Comparison of ENCODE assay signal across 1 cellular context in the genomic region with DNA sequence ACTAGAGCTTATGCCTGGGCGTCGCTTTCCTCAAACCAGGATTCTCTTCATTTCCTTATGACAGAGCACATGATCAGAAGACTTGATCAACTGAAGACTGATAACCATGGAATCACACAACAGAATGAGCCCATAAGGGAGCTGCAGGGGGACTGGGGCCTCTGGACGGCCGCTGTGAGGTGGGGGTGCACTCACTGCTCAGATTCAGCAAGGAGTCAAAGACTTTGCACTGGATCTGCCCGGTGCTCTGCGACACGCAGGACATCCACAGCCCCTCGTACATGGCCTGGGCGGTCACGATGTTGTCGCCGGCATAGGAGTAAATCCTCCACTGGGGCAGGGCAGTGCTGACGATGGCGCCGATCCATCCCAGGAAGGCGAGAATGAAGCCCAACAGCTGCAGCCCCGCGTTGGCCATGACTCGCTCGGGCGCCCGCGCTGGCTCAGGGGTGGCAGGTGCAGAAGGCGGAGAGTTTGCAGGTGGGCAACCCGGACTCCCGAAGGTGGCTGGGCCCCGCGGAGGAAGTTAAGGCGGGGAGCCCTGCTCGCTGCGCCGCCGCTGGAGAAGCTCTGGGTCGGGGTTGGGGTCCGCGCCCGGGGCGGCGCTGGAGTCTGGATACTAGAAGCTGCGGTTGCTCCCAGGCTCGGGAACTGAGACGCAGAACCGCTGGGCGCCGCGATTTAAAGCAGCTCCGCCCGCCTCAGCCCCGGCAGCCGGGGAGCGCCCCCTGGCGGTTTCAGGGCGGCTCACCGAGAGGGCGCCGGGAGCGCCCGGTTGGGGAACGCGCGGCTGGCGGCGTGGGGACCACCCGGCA.
TF ChIP-seq lines count a peak whose summit lies in the region.

A gene with protein sequence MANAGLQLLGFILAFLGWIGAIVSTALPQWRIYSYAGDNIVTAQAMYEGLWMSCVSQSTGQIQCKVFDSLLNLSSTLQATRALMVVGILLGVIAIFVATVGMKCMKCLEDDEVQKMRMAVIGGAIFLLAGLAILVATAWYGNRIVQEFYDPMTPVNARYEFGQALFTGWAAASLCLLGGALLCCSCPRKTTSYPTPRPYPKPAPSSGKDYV (minus strand): TSS at position 658 of the 815 bp plus-strand sequence. CDS start 240 bp downstream, at position 418.

TF ChIP-seq in HepG2, 621 proteins besides CTCF, POLR2A, EP300 and RAD21 (continued from another document and continues in another):
- TF ChIP-seq, protein P1, sequence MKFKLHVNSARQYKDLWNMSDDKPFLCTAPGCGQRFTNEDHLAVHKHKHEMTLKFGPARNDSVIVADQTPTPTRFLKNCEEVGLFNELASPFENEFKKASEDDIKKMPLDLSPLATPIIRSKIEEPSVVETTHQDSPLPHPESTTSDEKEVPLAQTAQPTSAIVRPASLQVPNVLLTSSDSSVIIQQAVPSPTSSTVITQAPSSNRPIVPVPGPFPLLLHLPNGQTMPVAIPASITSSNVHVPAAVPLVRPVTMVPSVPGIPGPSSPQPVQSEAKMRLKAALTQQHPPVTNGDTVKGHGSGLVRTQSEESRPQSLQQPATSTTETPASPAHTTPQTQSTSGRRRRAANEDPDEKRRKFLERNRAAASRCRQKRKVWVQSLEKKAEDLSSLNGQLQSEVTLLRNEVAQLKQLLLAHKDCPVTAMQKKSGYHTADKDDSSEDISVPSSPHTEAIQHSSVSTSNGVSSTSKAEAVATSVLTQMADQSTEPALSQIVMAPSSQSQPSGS (CRISPR knock-in tag; IDR thresholded peaks at IDR 0.05): peak; percentile 8; the same call in 1 of the 2 replicates
- TF ChIP-seq NFRKB (IDR thresholded peaks at IDR 0.05) (no peak), ZNF121 (CRISPR knock-in tag; IDR thresholded peaks at IDR 0.05) (peak; percentile 75), POLR2AphosphoS5 (IDR thresholded peaks at IDR 0.05; ENCODE audit: low read depth, low read length) (peak; percentile 78), ARID2 (CRISPR knock-in tag; IDR thresholded peaks at IDR 0.05; ENCODE audit: borderline replicate concordance) (peak; percentile 92), PITX1 (CRISPR knock-in tag; IDR thresholded peaks at IDR 0.05) (peak; percentile 75), MTA1 (CRISPR knock-in tag; IDR thresholded peaks at IDR 0.05; ENCODE audit: borderline replicate concordance) (peak; percentile 89; the same call in 1 of the 2 replicates), ZNF138 (CRISPR knock-in tag; IDR thresholded peaks at IDR 0.05; ENCODE audit: low read depth) (no peak), ZNF780A (CRISPR knock-in tag; IDR thresholded peaks at IDR 0.05) (peak; percentile 78; the same call in 1 of the 2 replicates), LCORL (IDR thresholded peaks at IDR 0.05) (no peak), LCORL (CRISPR knock-in tag; IDR thresholded peaks at IDR 0.05) (peak; percentile 88), ZFP82 (CRISPR knock-in tag; IDR thresholded peaks at IDR 0.05; ENCODE audit: borderline replicate concordance) (no peak), FOSL2 (CRISPR knock-in tag; IDR thresholded peaks at IDR 0.05) (peak; percentile 49; the same call in 1 of the 2 replicates), RFXANK (CRISPR knock-in tag; IDR thresholded peaks at IDR 0.05) (0 out of 2 replicates have a peak, but pooled peaks have one; percentile 21), NR2F6 (IDR thresholded peaks at IDR 0.05) (no peak), NR2F6 (CRISPR knock-in tag; IDR thresholded peaks at IDR 0.05) (peak; percentile 18; the same call in 1 of the 2 replicates), HNRNPL (IDR thresholded peaks at IDR 0.05; ENCODE audit: low read depth, low read length) (peak; percentile 64; the same call in 1 of the 2 replicates), ELF4 (CRISPR knock-in tag; IDR thresholded peaks at IDR 0.05; ENCODE audit: borderline replicate concordance) (no peak), ZNF569 (CRISPR knock-in tag; IDR thresholded peaks at IDR 0.05; ENCODE audit: borderline replicate concordance) (peak; percentile 34; the same call in 1 of the 2 replicates), ADNP (CRISPR knock-in tag; IDR thresholded peaks at IDR 0.05) (peak; percentile 29; the same call in 1 of the 2 replicates), ZNF12 (CRISPR knock-in tag; IDR thresholded peaks at IDR 0.05) (0 out of 2 replicates have a peak, but pooled peaks have one; percentile 25), YEATS4 (CRISPR knock-in tag; IDR thresholded peaks at IDR 0.05; ENCODE audit: borderline replicate concordance) (peak; percentile 39; the same call in 1 of the 2 replicates), ZNF501 (CRISPR knock-in tag; IDR thresholded peaks at IDR 0.05) (peak; percentile 90), CC2D1A (CRISPR knock-in tag; IDR thresholded peaks at IDR 0.05) (no peak), HOXD1 (CRISPR knock-in tag; IDR thresholded peaks at IDR 0.05) (0 out of 2 replicates have a peak, but pooled peaks have one; percentile 44), NR2C2 (CRISPR knock-in tag; IDR thresholded peaks at IDR 0.05; ENCODE audit: borderline replicate concordance) (peak; percentile 46; the same call in 1 of the 2 replicates), ZNF441 (CRISPR knock-in tag; IDR thresholded peaks at IDR 0.05; ENCODE audit: borderline replicate concordance) (peak; percentile 42; the same call in 1 of the 2 replicates)
- TF ChIP-seq, protein P2, sequence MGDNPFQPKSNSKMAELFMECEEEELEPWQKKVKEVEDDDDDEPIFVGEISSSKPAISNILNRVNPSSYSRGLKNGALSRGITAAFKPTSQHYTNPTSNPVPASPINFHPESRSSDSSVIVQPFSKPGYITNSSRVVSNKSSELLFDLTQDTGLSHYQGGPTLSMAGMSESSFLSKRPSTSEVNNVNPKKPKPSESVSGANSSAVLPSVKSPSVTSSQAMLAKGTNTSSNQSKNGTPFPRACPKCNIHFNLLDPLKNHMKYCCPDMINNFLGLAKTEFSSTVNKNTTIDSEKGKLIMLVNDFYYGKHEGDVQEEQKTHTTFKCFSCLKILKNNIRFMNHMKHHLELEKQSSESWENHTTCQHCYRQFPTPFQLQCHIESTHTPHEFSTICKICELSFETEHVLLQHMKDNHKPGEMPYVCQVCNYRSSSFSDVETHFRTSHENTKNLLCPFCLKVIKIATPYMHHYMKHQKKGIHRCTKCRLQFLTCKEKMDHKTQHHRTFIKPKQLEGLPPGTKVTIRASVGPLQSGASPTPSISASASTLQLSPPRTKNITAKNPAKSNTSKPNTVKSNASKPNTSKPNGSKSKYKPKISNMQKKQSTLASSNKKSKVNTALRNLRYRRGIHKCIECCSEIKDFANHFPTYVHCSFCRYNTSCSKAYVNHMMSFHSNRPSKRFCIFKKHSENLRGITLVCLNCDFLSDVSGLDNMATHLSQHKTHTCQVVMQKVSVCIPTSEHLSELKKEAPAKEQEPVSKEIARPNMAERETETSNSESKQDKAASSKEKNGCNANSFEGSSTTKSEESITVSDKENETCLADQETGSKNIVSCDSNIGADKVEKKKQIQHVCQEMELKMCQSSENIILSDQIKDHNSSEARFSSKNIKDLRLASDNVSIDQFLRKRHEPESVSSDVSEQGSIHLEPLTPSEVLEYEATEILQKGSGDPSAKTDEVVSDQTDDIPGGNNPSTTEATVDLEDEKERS (CRISPR knock-in tag; IDR thresholded peaks at IDR 0.05): peak; percentile 70; the same call in 1 of the 2 replicates
- TF ChIP-seq, protein P3, sequence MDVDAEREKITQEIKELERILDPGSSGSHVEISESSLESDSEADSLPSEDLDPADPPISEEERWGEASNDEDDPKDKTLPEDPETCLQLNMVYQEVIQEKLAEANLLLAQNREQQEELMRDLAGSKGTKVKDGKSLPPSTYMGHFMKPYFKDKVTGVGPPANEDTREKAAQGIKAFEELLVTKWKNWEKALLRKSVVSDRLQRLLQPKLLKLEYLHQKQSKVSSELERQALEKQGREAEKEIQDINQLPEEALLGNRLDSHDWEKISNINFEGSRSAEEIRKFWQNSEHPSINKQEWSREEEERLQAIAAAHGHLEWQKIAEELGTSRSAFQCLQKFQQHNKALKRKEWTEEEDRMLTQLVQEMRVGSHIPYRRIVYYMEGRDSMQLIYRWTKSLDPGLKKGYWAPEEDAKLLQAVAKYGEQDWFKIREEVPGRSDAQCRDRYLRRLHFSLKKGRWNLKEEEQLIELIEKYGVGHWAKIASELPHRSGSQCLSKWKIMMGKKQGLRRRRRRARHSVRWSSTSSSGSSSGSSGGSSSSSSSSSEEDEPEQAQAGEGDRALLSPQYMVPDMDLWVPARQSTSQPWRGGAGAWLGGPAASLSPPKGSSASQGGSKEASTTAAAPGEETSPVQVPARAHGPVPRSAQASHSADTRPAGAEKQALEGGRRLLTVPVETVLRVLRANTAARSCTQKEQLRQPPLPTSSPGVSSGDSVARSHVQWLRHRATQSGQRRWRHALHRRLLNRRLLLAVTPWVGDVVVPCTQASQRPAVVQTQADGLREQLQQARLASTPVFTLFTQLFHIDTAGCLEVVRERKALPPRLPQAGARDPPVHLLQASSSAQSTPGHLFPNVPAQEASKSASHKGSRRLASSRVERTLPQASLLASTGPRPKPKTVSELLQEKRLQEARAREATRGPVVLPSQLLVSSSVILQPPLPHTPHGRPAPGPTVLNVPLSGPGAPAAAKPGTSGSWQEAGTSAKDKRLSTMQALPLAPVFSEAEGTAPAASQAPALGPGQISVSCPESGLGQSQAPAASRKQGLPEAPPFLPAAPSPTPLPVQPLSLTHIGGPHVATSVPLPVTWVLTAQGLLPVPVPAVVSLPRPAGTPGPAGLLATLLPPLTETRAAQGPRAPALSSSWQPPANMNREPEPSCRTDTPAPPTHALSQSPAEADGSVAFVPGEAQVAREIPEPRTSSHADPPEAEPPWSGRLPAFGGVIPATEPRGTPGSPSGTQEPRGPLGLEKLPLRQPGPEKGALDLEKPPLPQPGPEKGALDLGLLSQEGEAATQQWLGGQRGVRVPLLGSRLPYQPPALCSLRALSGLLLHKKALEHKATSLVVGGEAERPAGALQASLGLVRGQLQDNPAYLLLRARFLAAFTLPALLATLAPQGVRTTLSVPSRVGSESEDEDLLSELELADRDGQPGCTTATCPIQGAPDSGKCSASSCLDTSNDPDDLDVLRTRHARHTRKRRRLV (CRISPR knock-in tag; IDR thresholded peaks at IDR 0.05): 0 out of 2 replicates have a peak, but pooled peaks have one; percentile 54
- TF ChIP-seq, protein P4, sequence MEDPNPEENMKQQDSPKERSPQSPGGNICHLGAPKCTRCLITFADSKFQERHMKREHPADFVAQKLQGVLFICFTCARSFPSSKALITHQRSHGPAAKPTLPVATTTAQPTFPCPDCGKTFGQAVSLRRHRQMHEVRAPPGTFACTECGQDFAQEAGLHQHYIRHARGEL (CRISPR knock-in tag; IDR thresholded peaks at IDR 0.05): no peak
- TF ChIP-seq, protein P5, sequence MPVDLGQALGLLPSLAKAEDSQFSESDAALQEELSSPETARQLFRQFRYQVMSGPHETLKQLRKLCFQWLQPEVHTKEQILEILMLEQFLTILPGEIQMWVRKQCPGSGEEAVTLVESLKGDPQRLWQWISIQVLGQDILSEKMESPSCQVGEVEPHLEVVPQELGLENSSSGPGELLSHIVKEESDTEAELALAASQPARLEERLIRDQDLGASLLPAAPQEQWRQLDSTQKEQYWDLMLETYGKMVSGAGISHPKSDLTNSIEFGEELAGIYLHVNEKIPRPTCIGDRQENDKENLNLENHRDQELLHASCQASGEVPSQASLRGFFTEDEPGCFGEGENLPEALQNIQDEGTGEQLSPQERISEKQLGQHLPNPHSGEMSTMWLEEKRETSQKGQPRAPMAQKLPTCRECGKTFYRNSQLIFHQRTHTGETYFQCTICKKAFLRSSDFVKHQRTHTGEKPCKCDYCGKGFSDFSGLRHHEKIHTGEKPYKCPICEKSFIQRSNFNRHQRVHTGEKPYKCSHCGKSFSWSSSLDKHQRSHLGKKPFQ (CRISPR knock-in tag; IDR thresholded peaks at IDR 0.05; ENCODE audit: insufficient replicate concordance): peak; percentile 56
- TF ChIP-seq, protein P6, sequence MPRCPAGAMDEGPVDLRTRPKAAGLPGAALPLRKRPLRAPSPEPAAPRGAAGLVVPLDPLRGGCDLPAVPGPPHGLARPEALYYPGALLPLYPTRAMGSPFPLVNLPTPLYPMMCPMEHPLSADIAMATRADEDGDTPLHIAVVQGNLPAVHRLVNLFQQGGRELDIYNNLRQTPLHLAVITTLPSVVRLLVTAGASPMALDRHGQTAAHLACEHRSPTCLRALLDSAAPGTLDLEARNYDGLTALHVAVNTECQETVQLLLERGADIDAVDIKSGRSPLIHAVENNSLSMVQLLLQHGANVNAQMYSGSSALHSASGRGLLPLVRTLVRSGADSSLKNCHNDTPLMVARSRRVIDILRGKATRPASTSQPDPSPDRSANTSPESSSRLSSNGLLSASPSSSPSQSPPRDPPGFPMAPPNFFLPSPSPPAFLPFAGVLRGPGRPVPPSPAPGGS (CRISPR knock-in tag; IDR thresholded peaks at IDR 0.05): 0 out of 2 replicates have a peak, but pooled peaks have one; percentile 48
- TF ChIP-seq, protein P7, sequence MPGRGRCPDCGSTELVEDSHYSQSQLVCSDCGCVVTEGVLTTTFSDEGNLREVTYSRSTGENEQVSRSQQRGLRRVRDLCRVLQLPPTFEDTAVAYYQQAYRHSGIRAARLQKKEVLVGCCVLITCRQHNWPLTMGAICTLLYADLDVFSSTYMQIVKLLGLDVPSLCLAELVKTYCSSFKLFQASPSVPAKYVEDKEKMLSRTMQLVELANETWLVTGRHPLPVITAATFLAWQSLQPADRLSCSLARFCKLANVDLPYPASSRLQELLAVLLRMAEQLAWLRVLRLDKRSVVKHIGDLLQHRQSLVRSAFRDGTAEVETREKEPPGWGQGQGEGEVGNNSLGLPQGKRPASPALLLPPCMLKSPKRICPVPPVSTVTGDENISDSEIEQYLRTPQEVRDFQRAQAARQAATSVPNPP (CRISPR knock-in tag; IDR thresholded peaks at IDR 0.05): peak; percentile 70; the same call in 1 of the 2 replicates
